15 cellular contexts compared by ENCODE assay signal in genomic region chr21:34017127-34017961, GRCh38. TPM values are rescaled to one million over a fixed set of nuclear protein-coding genes. Genes with fewer than 3 reads are reported as not detected.
DNase-seq lines count a peak whose midpoint lies in the region; ATAC-seq and TF ChIP-seq lines count a peak whose summit lies in the region.
"Had no signal": no experiment of that assay in that cellular context is flagged by ENCODE, and none has a peak within 500 bp of the region (broad histone marks: within the 10 kb centered on the region; RNA-seq: fewer than 3 reads in every experiment).

No MANE protein-coding gene starts in this region.

- peaks cover 15 to 28% (median 18%) of the 10 kb centered on the region in 3 donors for H3K4me1 Mint-ChIP-seq in T-cell

- H3K79me2 ChIP-seq in OCI-LY7 (ENCODE audit: insufficient read depth, low read depth, low read length), result no peaks in the 10 kb centered on the region

- no peaks in the 10 kb centered on the region for H3K27me3 Mint-ChIP-seq in T-cell
- H3K27me3 Mint-ChIP-seq: central memory CD8-positive, alpha-beta T cell; T-helper 17 cell had no signal

- no peak overlapping the region for H3K27ac Mint-ChIP-seq in T-cell
- H3K27ac Mint-ChIP-seq: H9, T-helper 17 cell had no signal

- H3K4me3 ChIP-seq in AG04449 (ENCODE audit: low read depth, low read length) (no peak overlapping the region), OCI-LY7 (ENCODE audit: low read depth, low read length, poor library complexity, severe bottlenecking) (no peak overlapping the region), MG63 (no peak overlapping the region)
- H3K4me3 ChIP-seq: lung had no signal

- peaks cover 13% of the 10 kb centered on the region for H3K36me3 ChIP-seq in OCI-LY7 (ENCODE audit: insufficient read depth, low read length)
- H3K36me3 ChIP-seq in MG63, result no peaks in the 10 kb centered on the region

- H3K27me3 ChIP-seq in MG63, result no peaks in the 10 kb centered on the region

- peaks cover 8% of the 10 kb centered on the region for H3K36me3 Mint-ChIP-seq in T-cell

- intact Hi-C loops in OCI-LY7 (cut with micrococcal nuclease; ENCODE audit: unreplicated experiment), result no loop called here

- H3K27ac ChIP-seq in OCI-LY7 (ENCODE audit: low read depth, low read length, poor library complexity, severe bottlenecking), result peak overlapping the region; percentile 98
- H3K27ac ChIP-seq: KMS-11 had no signal

- peaks cover 5 to 21% (median 13%) of the 10 kb centered on the region in 3 donors for H3K9me3 Mint-ChIP-seq in T-cell

- H3K9me3 ChIP-seq in OCI-LY7 (ENCODE audit: low read length) (peaks cover 31% of the 10 kb centered on the region; the same call in 1 of the 2 replicates), MG63 (peaks cover 5% of the 10 kb centered on the region)

- TF ChIP-seq CTCF in AG04449 (IDR thresholded peaks at IDR 0.05; ENCODE audit: insufficient read depth, low read length, missing control alignments) (no peak), OCI-LY7 (conservative IDR thresholded peaks at IDR 0.05; ENCODE audit: low read length) (no peak)

- DNase-seq in AG04449 (ENCODE audit: low read depth, low spot score) (peak; percentile 71), OCI-LY7 (ENCODE audit: low spot score) (peak; percentile 14), T-cell (no peak), NCI-H187 (lab: John Stamatoyannopoulos, UW) (no peak), MG63 (no peak)
- DNase-seq in stimulated activated CD8-positive, alpha-beta memory T cell treated with anti-CD3 and anti-CD28 coated beads, Interleukin-4, amount 100 ng/mL, for 48 hours, result no peak
- DNase-seq: H9, NCI-H82, retina, T-helper 17 cell had no signal

- peak overlapping the region; percentile 78; the same call in 1 of the 2 replicates for H2AFZ ChIP-seq in OCI-LY7 (ENCODE audit: low read length)

- peak; percentile 46 for ATAC-seq in GM18873 (IDR thresholded peaks at IDR 0.05; ENCODE audit: low FRiP score, unreplicated experiment)
- peak; percentile 47 for ATAC-seq in HG02763 (IDR thresholded peaks at IDR 0.05; ENCODE audit: unreplicated experiment)
- ATAC-seq in T-cell (replicated peaks in 1 of 4), result no peak
- ATAC-seq: T-helper 17 cell had no signal

- no peaks in the 10 kb centered on the region for H4K20me1 ChIP-seq in OCI-LY7 (ENCODE audit: insufficient read depth, low read length)

- CTCF ChIA-PET in AG04449 (lab: Yijun Ruan, JAX) (interaction anchor here (1.0 to 1.7 kb wide), 5 partner anchors 9 to 350 kb away, joined by 3 to 6 read pairs (median 3); no protein-coding TSS in a partner anchor), OCI-LY7 (lab: Charles Lee; ENCODE audit: unreplicated experiment) (interaction anchor here (0.8 kb wide), 1 partner anchor 69 kb away, joined by 4 read pairs; no protein-coding TSS in a partner anchor), T-cell (lab: Charles Lee) (interaction anchor here in 1 of 2 donors (0.6 kb wide), 1 partner anchor 1452 kb away, joined by 4 read pairs; no protein-coding TSS in a partner anchor)

- no peaks in the 10 kb centered on the region for H3K9me2 ChIP-seq in OCI-LY7 (ENCODE audit: insufficient read depth, low read length)

- no TSS peak for BruUV-seq in OCI-LY7 (replicated peaks; lab: Mats Ljungman, UMichigan)

- POLR2A ChIA-PET in AG04449 (lab: Yijun Ruan, JAX) (interaction anchor here (0.6 kb wide), 1 partner anchor 47 kb away, joined by 3 read pairs; no protein-coding TSS in a partner anchor), OCI-LY7 (lab: Charles Lee) (interaction anchor here (0.6 to 1.3 kb wide), 9 partner anchors 9 to 880 kb away, joined by 3 to 6 read pairs (median 4); no protein-coding TSS in a partner anchor), T-cell (lab: Charles Lee) (interaction anchor here in 1 of 2 donors (0.6 kb wide), 1 partner anchor 81 kb away, joined by 3 read pairs; no protein-coding TSS in a partner anchor)

- H3K4me2 ChIP-seq in OCI-LY7 (ENCODE audit: low read length), result peak overlapping the region; percentile 74
- H3K4me2 ChIP-seq: KMS-11 had no signal

- H3K4me1 ChIP-seq in OCI-LY7 (ENCODE audit: insufficient read depth, low read length, poor library complexity, severe bottlenecking), result peaks cover 53% of the 10 kb centered on the region

- no peak overlapping the region for H3K4me3 Mint-ChIP-seq in T-cell
- H3K4me3 Mint-ChIP-seq: central memory CD8-positive, alpha-beta T cell; H9; T-helper 17 cell had no signal

RNA-seq across cellular contexts. Expression of gene MRPS6, which starts 56.0 kb away (rescaled TPM):
- 15.2 and 20.9 TPM in 2 replicates for total RNA-seq in OCI-LY7 (2014; rRNA removed; shearing (Covaris generic))
- total RNA-seq in OCI-LY7 (2022), result 56.1 and 64.7 TPM in 2 replicates
- total RNA-seq in T-cell, result 10 to 100 TPM; 29.0 to 98.1 (median 75.0) TPM
- 32.1 and 46.4 TPM in 2 replicates for total RNA-seq in MG63 (2014; rRNA removed; shearing (Covaris generic); ENCODE audit: low replicate concordance)

RNA-seq across cellular contexts. Expression of gene SLC5A3, which starts 56.0 kb away (rescaled TPM):
- 26.3 and 31.5 TPM in 2 replicates for total RNA-seq in OCI-LY7 (2014; rRNA removed; shearing (Covaris generic))
- 22.2 and 26.6 TPM in 2 replicates for total RNA-seq in OCI-LY7 (2022)
- 10 to 100 TPM in 4 of 5 donors, 1 to 10 TPM in 1; 7.6 to 38.5 (median 25.4) TPM for total RNA-seq in T-cell
- 14.0 and 24.3 TPM in 2 replicates for total RNA-seq in MG63 (2014; rRNA removed; shearing (Covaris generic); ENCODE audit: low replicate concordance)

Comparison
In these comparisons a context has a peak if more than half of its experiments do, and no peak if none do; other contexts are left out.
1. DNase-seq: peak in AG04449 (single experiment) and OCI-LY7 (single experiment); none in T-cell (0 of 34), NCI-H187 (0 of 2), MG63 (single experiment) and stimulated activated CD8-positive, alpha-beta memory T cell treated with anti-CD3 and anti-CD28 coated beads, Interleukin-4, amount 100 ng/mL, for 48 hours (single experiment).
2. ATAC-seq: peak in GM18873 (single experiment) and HG02763 (single experiment); none in T-cell (0 of 4).